Comparison of ENCODE assay signal across 8 cellular contexts in the genomic region with DNA sequence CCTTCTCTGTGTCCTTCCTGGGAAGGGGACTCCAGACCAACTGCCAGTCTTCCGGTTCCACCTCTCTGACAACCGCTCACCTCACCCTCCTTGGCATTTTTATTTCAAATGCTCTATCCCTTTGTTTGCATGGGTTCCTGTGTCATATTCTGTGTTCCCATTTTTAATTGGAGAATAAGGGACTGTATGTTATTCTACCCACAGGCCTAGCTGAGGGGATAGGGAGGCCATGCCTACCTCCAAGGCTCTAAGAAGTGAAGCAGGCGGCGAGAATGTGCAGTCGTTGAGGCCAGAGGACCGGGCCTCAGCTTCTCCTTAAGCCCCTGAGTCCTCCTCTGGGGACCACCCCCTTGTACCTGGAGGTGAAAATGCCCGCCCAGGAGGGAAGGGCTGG. TPM values are rescaled to one million over a fixed set of nuclear protein-coding genes. Genes with fewer than 3 reads are reported as not detected.
DNase-seq lines count a peak whose midpoint lies in the region; ATAC-seq, FAIRE-seq and TF ChIP-seq lines count a peak whose summit lies in the region.

No MANE protein-coding gene starts in this region.

- peaks cover 9% of the 10 kb centered on the region; the same call in 1 of the 2 replicates for H3K23me2 ChIP-seq in H1 (ENCODE audit: low read depth, low read length)

- peak overlapping the region; percentile 2; the same call in 1 of the 2 replicates for H2BK5ac ChIP-seq in H1 (ENCODE audit: low read depth, low read length)

- intact Hi-C loops in activated CD4-positive, alpha-beta T cell treated with anti-CD3 and anti-CD28 coated beads for 36 hours (cut with DNase I, micrococcal nuclease), result loop anchor here (1.0 to 5.0 kb wide), 5 partner anchors 66 to 1365 kb away; a partner anchor contains a TSS

- H4K91ac ChIP-seq in H1 (replicated peaks; ENCODE audit: insufficient read length, low read length), result peak overlapping the region; percentile 20

- no peaks in the 10 kb centered on the region for H3K9me3 Mint-ChIP-seq in activated CD4-positive, alpha-beta T cell treated with anti-CD3 and anti-CD28 coated beads for 36 hours (ENCODE audit: low read depth)
- H3K9me3 Mint-ChIP-seq in neural progenitor cell, result no peaks in the 10 kb centered on the region

- peaks cover 14% of the 10 kb centered on the region for H3K79me1 ChIP-seq in H1 (ENCODE audit: low read depth, low read length)

- DNase-seq in activated CD4-positive, alpha-beta T cell treated with anti-CD3 and anti-CD28 coated beads for 36 hours, result no peak
- DNase-seq in activated CD4-positive, alpha-beta T cell treated with anti-CD3 and anti-CD28 coated beads for 48 hours, result no peak
- DNase-seq in H1 (ENCODE audit: low read depth in 1 of 2, low spot score in 2 of 2) (no peak), neural progenitor cell (ENCODE audit: low spot score) (no peak), HEK293T (ENCODE audit: extremely low spot score) (no peak)

- H4K5ac ChIP-seq in H1 (ENCODE audit: insufficient read length, low read depth, low read length), result peak overlapping the region; percentile 73

- H3K27ac Mint-ChIP-seq in activated CD4-positive, alpha-beta T cell treated with anti-CD3 and anti-CD28 coated beads for 36 hours, result peak overlapping the region; percentile 86
- H3K27ac Mint-ChIP-seq in neural progenitor cell, result peak overlapping the region; percentile 82

- H3K23ac ChIP-seq in H1 (ENCODE audit: insufficient read length), result no peak overlapping the region

- peak overlapping the region; percentile 86 for H3K4me3 Mint-ChIP-seq in activated CD4-positive, alpha-beta T cell treated with anti-CD3 and anti-CD28 coated beads for 36 hours
- peak overlapping the region; percentile 88 for H3K4me3 Mint-ChIP-seq in neural progenitor cell

- H3K9ac ChIP-seq in OCI-LY1 (ENCODE audit: low read length) (peak overlapping the region; percentile 91), H1 (replicated peaks in 1 of 4; ENCODE audit: extremely low read depth in 1 of 4, low read depth in 3 of 4, low read length in 3 of 4) (peak overlapping the region in 3 of 4 experiments; percentile 69 to 87 (median 80); a peak in 6 of 7 replicates), neural progenitor cell (peak overlapping the region; percentile 48)

- no peak for FAIRE-seq in H1 (lab: Jason Lieb, UNC)

- H2AFZ ChIP-seq in OCI-LY1 (ENCODE audit: low read length) (no peak overlapping the region), H1 (ENCODE audit: low read length) (no peak overlapping the region), neural progenitor cell (replicated peaks) (peak overlapping the region; percentile 100)

- TF ChIP-seq CTCF in OCI-LY1 (IDR thresholded peaks at IDR 0.05; ENCODE audit: low read length) (no peak), H1 (IDR thresholded peaks at IDR 0.05; ENCODE audit: control extremely low read depth in 1 of 3, insufficient read depth in 1 of 3, low read depth in 1 of 3, low read length in 3 of 3) (no peak), neural progenitor cell (IDR thresholded peaks at IDR 0.05) (no peak)

- POLR2A ChIA-PET in activated CD4-positive, alpha-beta T cell treated with anti-CD3 and anti-CD28 coated beads for 36 hours (lab: Charles Lee), result no interaction called here
- POLR2A ChIA-PET in H1 (lab: Charles Lee; ENCODE audit: partially characterized antibody) (interaction anchor here (0.6 to 2.8 kb wide), 8 partner anchors 10 to 238 kb away, joined by 3 to 18 read pairs (median 4); a partner anchor contains a TSS), HEK293T (lab: Yijun Ruan, JAX) (interaction anchor here (0.7 to 2.4 kb wide), 2 partner anchors 10 to 13 kb away, joined by 3 to 20 read pairs; no protein-coding TSS in a partner anchor)

- H2BK15ac ChIP-seq in H1 (ENCODE audit: low read length), result peak overlapping the region; percentile 63; the same call in 1 of the 2 replicates

- H2BK12ac ChIP-seq in H1 (ENCODE audit: low read depth, low read length), result peak overlapping the region; percentile 46; the same call in 1 of the 2 replicates

- peak overlapping the region; percentile 71 for H3K4me2 ChIP-seq in OCI-LY1 (ENCODE audit: low read length)
- peak overlapping the region; percentile 72 to 97 for H3K4me2 ChIP-seq in H1 (ENCODE audit: insufficient read depth in 1 of 2, low read depth in 2 of 2, low read length in 2 of 2)
- peak overlapping the region; percentile 94 for H3K4me2 ChIP-seq in neural progenitor cell

- H4K8ac ChIP-seq in H1 (ENCODE audit: extremely low read depth, insufficient read depth, low read length), result no peak overlapping the region

- H3K36me3 ChIP-seq in OCI-LY1 (ENCODE audit: insufficient read depth, low read length) (peaks cover 16% of the 10 kb centered on the region), H1 (ENCODE audit: control insufficient read depth in 2 of 4, insufficient read depth in 4 of 4, low read length in 3 of 4) (peaks cover 0 to 10% (median 1%) of the 10 kb centered on the region in 4 experiments; a peak in 6 of 8 replicates), neural progenitor cell (no peaks in the 10 kb centered on the region)

- ATAC-seq in activated CD4-positive, alpha-beta T cell treated with anti-CD3 and anti-CD28 coated beads for 36 hours, result no peak
- ATAC-seq in HG03159 (IDR thresholded peaks at IDR 0.05; ENCODE audit: unreplicated experiment) (no peak), HG03571 (IDR thresholded peaks at IDR 0.05; ENCODE audit: unreplicated experiment) (no peak)

- H3K27me3 Mint-ChIP-seq in activated CD4-positive, alpha-beta T cell treated with anti-CD3 and anti-CD28 coated beads for 36 hours, result no peaks in the 10 kb centered on the region
- peaks cover 5% of the 10 kb centered on the region for H3K27me3 Mint-ChIP-seq in neural progenitor cell (ENCODE audit: insufficient read depth, low read depth)

- H3K36me3 Mint-ChIP-seq in activated CD4-positive, alpha-beta T cell treated with anti-CD3 and anti-CD28 coated beads for 36 hours (ENCODE audit: low read depth), result peaks cover 26% of the 10 kb centered on the region
- H3K36me3 Mint-ChIP-seq in neural progenitor cell, result peaks cover 3% of the 10 kb centered on the region

- CTCF ChIA-PET in activated CD4-positive, alpha-beta T cell treated with anti-CD3 and anti-CD28 coated beads for 36 hours (lab: Charles Lee), result interaction anchor here (0.7 to 1.4 kb wide), 4 partner anchors 28 to 432 kb away, joined by 3 to 5 read pairs (median 4); a partner anchor contains a TSS
- CTCF ChIA-PET in H1 (lab: Charles Lee; ENCODE audit: partially characterized antibody) (no interaction called here), HEK293T (lab: Yijun Ruan, JAX) (no interaction called here)

- no peak overlapping the region for H2BK120ac ChIP-seq in H1 (replicated peaks; ENCODE audit: low read depth, low read length)

- peak overlapping the region; percentile 2 for H3K56ac ChIP-seq in H1 (replicated peaks; ENCODE audit: insufficient read length, low read depth, low read length)

- H3K27ac ChIP-seq in OCI-LY1 (ENCODE audit: low read depth, low read length, poor library complexity, severe bottlenecking), result no peak overlapping the region
- H3K27ac ChIP-seq in H1 (ENCODE audit: low read depth, low read length), result peak overlapping the region; percentile 88
- peak overlapping the region; percentile 11 for H3K27ac ChIP-seq in neural progenitor cell

- H3K79me2 ChIP-seq in OCI-LY1 (ENCODE audit: insufficient read depth, low read length), result peaks cover 33% of the 10 kb centered on the region
- peaks cover 22 to 37% of the 10 kb centered on the region in 2 experiments; a peak in 3 of 4 replicates for H3K79me2 ChIP-seq in H1 (ENCODE audit: control insufficient read depth in 1 of 2, insufficient read depth in 2 of 2, low read length in 2 of 2)
- H3K79me2 ChIP-seq in neural progenitor cell (ENCODE audit: low read depth), result peaks cover 38% of the 10 kb centered on the region

- H3K4ac ChIP-seq in H1 (replicated peaks; ENCODE audit: insufficient read length, low read depth, low read length), result no peak overlapping the region

- H3K4me3 ChIP-seq in OCI-LY1 (ENCODE audit: low read depth, low read length, poor library complexity, severe bottlenecking), result peak overlapping the region; percentile 83
- H3K4me3 ChIP-seq in H1 (ENCODE audit: extremely low read depth in 1 of 4, insufficient read depth in 2 of 4, low read depth in 3 of 4, low read length in 4 of 4), result peak overlapping the region; percentile 76 to 95 (median 84)
- peak overlapping the region; percentile 96 for H3K4me3 ChIP-seq in neural progenitor cell

- peaks cover 31% of the 10 kb centered on the region for H3K4me1 Mint-ChIP-seq in activated CD4-positive, alpha-beta T cell treated with anti-CD3 and anti-CD28 coated beads for 36 hours
- H3K4me1 Mint-ChIP-seq in neural progenitor cell, result peaks cover 44% of the 10 kb centered on the region

- H4K20me1 ChIP-seq in OCI-LY1 (ENCODE audit: insufficient read depth, low read length), result no peaks in the 10 kb centered on the region
- H4K20me1 ChIP-seq in H1 (replicated peaks in 1 of 2; ENCODE audit: control insufficient read depth in 1 of 2, insufficient read depth in 2 of 2, low read length in 2 of 2), result peaks cover 7 to 17% of the 10 kb centered on the region in 2 experiments
- peaks cover 37% of the 10 kb centered on the region for H4K20me1 ChIP-seq in neural progenitor cell (ENCODE audit: low read depth)

- TF ChIP-seq RAD21 in H1 (IDR thresholded peaks at IDR 0.05 in 1 of 2, conservative IDR thresholded peaks at IDR 0.05 in 1 of 2; ENCODE audit: low read depth in 2 of 2, low read length in 2 of 2), result no peak

- H3F3A ChIP-seq in OCI-LY1 (ENCODE audit: insufficient read depth, low read length), result no peaks in the 10 kb centered on the region
- peaks cover 29% of the 10 kb centered on the region for H3F3A ChIP-seq in neural progenitor cell (ENCODE audit: low read depth)

- no peak overlapping the region for H3K14ac ChIP-seq in H1 (ENCODE audit: insufficient read length)

- WGBS in H1 (ENCODE audit: extremely low coverage in 1 of 2, insufficient coverage in 1 of 2, insufficient read length in 1 of 2, insufficient replicate concordance in 2 of 2, low coverage in 1 of 2, low lambda C conversion rate in 2 of 2, missing lambda C conversion rate in 1 of 2), 2 experiments, result 21% methylated on average over 7 of the region's 7 CpGs; no CpG with 5 or more reads in 1 of the 2 experiments

- H3K4me1 ChIP-seq in OCI-LY1 (ENCODE audit: insufficient read depth, low read length, severe bottlenecking) (peaks cover 31% of the 10 kb centered on the region), H1 (replicated peaks in 1 of 4; ENCODE audit: control insufficient read depth in 3 of 4, insufficient read depth in 4 of 4, low read length in 3 of 4) (peaks cover 8 to 30% (median 20%) of the 10 kb centered on the region in 4 experiments), neural progenitor cell (peaks cover 52% of the 10 kb centered on the region)

- no peaks in the 10 kb centered on the region for H3K9me3 ChIP-seq in OCI-LY1 (ENCODE audit: low read length)
- H3K9me3 ChIP-seq in H1 (ENCODE audit: insufficient read depth in 2 of 2, low read depth in 1 of 2, low read length in 1 of 2), result no peaks in the 10 kb centered on the region
- no peaks in the 10 kb centered on the region for H3K9me3 ChIP-seq in neural progenitor cell (ENCODE audit: low read depth)

- TF ChIP-seq POLR2A in H1 (IDR thresholded peaks at IDR 0.05; ENCODE audit: control extremely low read depth in 1 of 2, low read depth in 2 of 2, low read length in 2 of 2), result no peak

- no peak overlapping the region for H2BK20ac ChIP-seq in H1 (ENCODE audit: low read length)

- peak overlapping the region; percentile 73 for H3K18ac ChIP-seq in H1 (ENCODE audit: extremely low read depth, low read length)

- H3K9me2 ChIP-seq in OCI-LY1 (ENCODE audit: low read depth, low read length), result no peaks in the 10 kb centered on the region

- H2AK5ac ChIP-seq in H1 (ENCODE audit: low read depth, low read length), result no peak overlapping the region; the same call in 1 of the 2 replicates

- TF ChIP-seq EP300 in H1 (IDR thresholded peaks at IDR 0.05; ENCODE audit: borderline replicate concordance in 1 of 2, low read depth in 2 of 2, low read length in 2 of 2), result no peak

- H3K27me3 ChIP-seq in OCI-LY1 (ENCODE audit: insufficient read depth, low read length) (no peaks in the 10 kb centered on the region; the same call in 1 of the 2 replicates), H1 (replicated peaks in 1 of 4; ENCODE audit: control insufficient read depth in 3 of 4, extremely low read depth in 1 of 4, insufficient read depth in 3 of 4, low read length in 3 of 4) (no peaks in the 10 kb centered on the region), neural progenitor cell (no peaks in the 10 kb centered on the region)

RNA-seq across cellular contexts. Expression of a gene that starts 0.9 kb away (rescaled TPM):
- 10 to 100 TPM; 51.4 to 59.2 TPM for total RNA-seq in activated CD4-positive, alpha-beta T cell treated with anti-CD3 and anti-CD28 coated beads for 36 hours
- total RNA-seq in H1 (2021; fragmentation: NEBNext Ultra II Directional; extraction: Animal tissue kit (Norgen Biotek cat#: 25700)), result 68.1 and 69.7 TPM in 2 replicates
- 38.4 and 60.6 TPM in 2 replicates for polyA plus RNA-seq in H1 (2011; rRNA removed)
- 56.9 TPM for polyA plus RNA-seq in H1 (2011; cell fraction: cytosol; rRNA removed)
- polyA plus RNA-seq in H1 (2011; cell fraction: nucleus; rRNA removed), result 76.4 TPM
- polyA plus RNA-seq in H1 (2012, experiment 1 of 2), result 42.0 to 58.2 TPM (median 56.5 TPM) in 4 replicates
- polyA plus RNA-seq in H1 (2012, experiment 2 of 2), result 44.3 TPM
- polyA plus RNA-seq in H1 (2013, experiment 1 of 2), result 35.2 TPM
- polyA plus RNA-seq in H1 (2013, experiment 2 of 2), result 36.8 TPM
- polyA minus RNA-seq in H1 (2011; rRNA and poly(A)+ RNA removed), result 22.2 and 24.4 TPM in 2 replicates
- 25.7 TPM for polyA minus RNA-seq in H1 (2011; cell fraction: cytosol; rRNA and poly(A)+ RNA removed)
- polyA minus RNA-seq in H1 (2011; cell fraction: nucleus; rRNA and poly(A)+ RNA removed), result 26.3 TPM
- 26.7 and 48.7 TPM in 2 replicates for total RNA-seq in neural progenitor cell (ENCODE audit: low replicate concordance)

RNA-seq across cellular contexts. Expression of a gene that starts 29.4 kb away (rescaled TPM):
- total RNA-seq in activated CD4-positive, alpha-beta T cell treated with anti-CD3 and anti-CD28 coated beads for 36 hours, result 10 to 100 TPM in 1 of 2 experiments, not detected in 1; 45.7 TPM
- 159 and 179 TPM in 2 replicates for total RNA-seq in H1 (2021; fragmentation: NEBNext Ultra II Directional; extraction: Animal tissue kit (Norgen Biotek cat#: 25700))
- polyA plus RNA-seq in H1 (2011; rRNA removed), result not detected in 2 replicates
- not detected for polyA plus RNA-seq in H1 (2011; cell fraction: cytosol; rRNA removed)
- not detected for polyA plus RNA-seq in H1 (2011; cell fraction: nucleus; rRNA removed)
- not detected in 4 replicates for polyA plus RNA-seq in H1 (2012, experiment 1 of 2)
- polyA plus RNA-seq in H1 (2012, experiment 2 of 2), result not detected
- not detected for polyA plus RNA-seq in H1 (2013, experiment 1 of 2)
- not detected for polyA plus RNA-seq in H1 (2013, experiment 2 of 2)
- under 0.01 TPM in 2 replicates for polyA minus RNA-seq in H1 (2011; rRNA and poly(A)+ RNA removed)
- 3,004 TPM for polyA minus RNA-seq in H1 (2011; cell fraction: cytosol; rRNA and poly(A)+ RNA removed)
- under 0.01 TPM for polyA minus RNA-seq in H1 (2011; cell fraction: nucleus; rRNA and poly(A)+ RNA removed)
- not detected in 2 replicates for total RNA-seq in neural progenitor cell (ENCODE audit: low replicate concordance)
